Comparison of ENCODE assay signal across 1 cellular context in the genomic region with DNA sequence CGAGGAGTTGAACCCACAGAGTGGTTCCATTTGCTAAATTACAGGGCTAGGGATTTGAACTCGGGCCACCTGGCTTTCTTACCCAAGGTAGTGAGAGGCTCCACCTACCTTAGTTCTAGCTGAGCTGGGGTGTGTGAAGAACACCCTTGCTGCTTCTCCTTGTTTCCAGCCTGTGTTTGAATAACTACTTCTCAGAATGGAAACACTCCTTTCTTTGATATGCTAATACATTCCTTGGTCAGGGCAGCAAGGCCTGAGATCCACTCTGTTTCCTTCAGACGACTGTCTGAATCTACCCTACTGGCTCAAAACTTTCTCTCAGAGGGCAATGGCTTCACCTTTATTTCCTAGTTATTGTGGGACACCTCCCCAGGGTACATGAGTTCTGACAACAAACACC.
TF ChIP-seq lines count a peak whose summit lies in the region.

No MANE protein-coding gene starts in this region.

TF ChIP-seq in K562, 482 proteins besides CTCF, POLR2A, EP300 and RAD21:
- no peak for TF ChIP-seq MAZ (CRISPR knock-in tag; conservative IDR thresholded peaks at IDR 0.05 in 1 of 2, IDR thresholded peaks at IDR 0.05 in 1 of 2)
- TF ChIP-seq MIER1 (IDR thresholded peaks at IDR 0.05; ENCODE audit: low read depth): no peak
